17 cellular contexts compared by ENCODE assay signal in genomic region chr2:1170241-1170640, GRCh38.
A peak's percentile ranks its signal among the peaks of the same experiment; 100 is the strongest.
DNase-seq lines count a peak whose midpoint lies in the region; ATAC-seq and TF ChIP-seq lines count a peak whose summit lies in the region.
"Had no signal": no experiment of that assay in that cellular context is flagged by ENCODE, and none has a peak within 500 bp of the region (broad histone marks: within the 10 kb centered on the region; RNA-seq: fewer than 3 reads in every experiment).

No MANE protein-coding gene starts in this region.

- H3K4me3 Mint-ChIP-seq in endothelial cell (ENCODE audit: unreplicated experiment) = peak overlapping the region; percentile 47
- H3K4me3 Mint-ChIP-seq in neural progenitor cell = no peak overlapping the region
- H3K4me3 Mint-ChIP-seq: CD4-positive, alpha-beta T cell had no signal

- intact Hi-C loops in left cardiac atrium (cut with DNase I) = no loop called here
- intact Hi-C loops in upper lobe of right lung (cut with DNase I) = no loop called here

- H3K36me3 ChIP-seq in right atrium auricular region (no peaks in the 10 kb centered on the region), neural progenitor cell (no peaks in the 10 kb centered on the region), upper lobe of right lung (no peaks in the 10 kb centered on the region)

- no peak overlapping the region for H2AFZ ChIP-seq in neural progenitor cell (replicated peaks)

- H3K27me3 Mint-ChIP-seq in endothelial cell (ENCODE audit: unreplicated experiment) = peaks cover 2% of the 10 kb centered on the region
- H3K27me3 Mint-ChIP-seq in neural progenitor cell (ENCODE audit: insufficient read depth, low read depth) = peaks cover 8% of the 10 kb centered on the region
- H3K27me3 Mint-ChIP-seq: CD4-positive, alpha-beta T cell had no signal

- H3K27ac Mint-ChIP-seq in endothelial cell (ENCODE audit: unreplicated experiment) (no peak overlapping the region), neural progenitor cell (peak overlapping the region; percentile 6)
- H3K27ac Mint-ChIP-seq: CD4-positive, alpha-beta T cell had no signal

- H3K4me1 ChIP-seq in right atrium auricular region = no peaks in the 10 kb centered on the region
- no peaks in the 10 kb centered on the region for H3K4me1 ChIP-seq in neural progenitor cell
- no peaks in the 10 kb centered on the region for H3K4me1 ChIP-seq in upper lobe of right lung

- H3K4me1 Mint-ChIP-seq in endothelial cell (ENCODE audit: unreplicated experiment) (peaks cover 13% of the 10 kb centered on the region), neural progenitor cell (peaks cover 6% of the 10 kb centered on the region)

- no peak for TF ChIP-seq CTCF in right atrium auricular region (IDR thresholded peaks at IDR 0.05)
- TF ChIP-seq CTCF in endothelial cell (IDR thresholded peaks at IDR 0.05; ENCODE audit: unreplicated experiment) = no peak
- TF ChIP-seq CTCF in neural progenitor cell (IDR thresholded peaks at IDR 0.05) = no peak
- no peak for TF ChIP-seq CTCF in upper lobe of right lung (IDR thresholded peaks at IDR 0.05)

- H3K27ac ChIP-seq in right atrium auricular region = no peak overlapping the region
- H3K27ac ChIP-seq in neural progenitor cell = no peak overlapping the region
- peak overlapping the region; percentile 47 for H3K27ac ChIP-seq in upper lobe of right lung
- H3K27ac ChIP-seq: 22Rv1, KMS-11, SK-N-MC had no signal

- H3K4me2 ChIP-seq in neural progenitor cell = no peak overlapping the region
- H3K4me2 ChIP-seq: KMS-11 had no signal

- no peaks in the 10 kb centered on the region for H3K79me2 ChIP-seq in neural progenitor cell (ENCODE audit: low read depth)

- peaks cover 6% of the 10 kb centered on the region for H3F3A ChIP-seq in neural progenitor cell (ENCODE audit: low read depth)

- no peaks in the 10 kb centered on the region for H4K20me1 ChIP-seq in neural progenitor cell (ENCODE audit: low read depth)

- no peaks in the 10 kb centered on the region for H3K9me3 ChIP-seq in right atrium auricular region
- H3K9me3 ChIP-seq in neural progenitor cell (ENCODE audit: low read depth) = peaks cover 9% of the 10 kb centered on the region
- H3K9me3 ChIP-seq in upper lobe of right lung = no peaks in the 10 kb centered on the region

- H3K9me3 Mint-ChIP-seq in endothelial cell (ENCODE audit: unreplicated experiment) = no peaks in the 10 kb centered on the region
- H3K9me3 Mint-ChIP-seq in neural progenitor cell = peaks cover 7% of the 10 kb centered on the region
- H3K9me3 Mint-ChIP-seq: CD4-positive, alpha-beta T cell had no signal

- ATAC-seq in left cardiac atrium (peak in 1 of 2 donors; percentile 34), upper lobe of right lung (peak; percentile 50)

- H3K4me3 ChIP-seq in right atrium auricular region (no peak overlapping the region), neural progenitor cell (no peak overlapping the region), upper lobe of right lung (no peak overlapping the region)
- H3K4me3 ChIP-seq: SK-N-MC had no signal

- DNase-seq in left cardiac atrium (peak; percentile 40), right atrium auricular region (ENCODE audit: low spot score) (no peak), endothelial cell (ENCODE audit: low spot score) (no peak), neural progenitor cell (ENCODE audit: low spot score) (no peak), upper lobe of right lung (no peak), germinal center (ENCODE audit: low spot score) (no peak), RPMI8226 (no peak), D341Med (ENCODE audit: low spot score) (no peak)
- DNase-seq: CD4-positive, alpha-beta T cell; MV-4-11; NCI-H1694 treated with DMSO at 0.1 percent for 48 hours; NCI-H2107; NCI-H2227 treated with DMSO at 0.1 percent for 48 hours; NCI-H510A treated with DMSO at 0.1 percent for 48 hours had no signal

- H3K9ac ChIP-seq in neural progenitor cell = no peak overlapping the region
- H3K9ac ChIP-seq: KMS-11 had no signal

- H3K27me3 ChIP-seq in right atrium auricular region (no peaks in the 10 kb centered on the region), neural progenitor cell (no peaks in the 10 kb centered on the region), upper lobe of right lung (no peaks in the 10 kb centered on the region)

- H3K36me3 Mint-ChIP-seq in endothelial cell (ENCODE audit: low read depth, unreplicated experiment) = peaks cover 37% of the 10 kb centered on the region
- H3K36me3 Mint-ChIP-seq in neural progenitor cell = no peaks in the 10 kb centered on the region
